In the genomic region with DNA sequence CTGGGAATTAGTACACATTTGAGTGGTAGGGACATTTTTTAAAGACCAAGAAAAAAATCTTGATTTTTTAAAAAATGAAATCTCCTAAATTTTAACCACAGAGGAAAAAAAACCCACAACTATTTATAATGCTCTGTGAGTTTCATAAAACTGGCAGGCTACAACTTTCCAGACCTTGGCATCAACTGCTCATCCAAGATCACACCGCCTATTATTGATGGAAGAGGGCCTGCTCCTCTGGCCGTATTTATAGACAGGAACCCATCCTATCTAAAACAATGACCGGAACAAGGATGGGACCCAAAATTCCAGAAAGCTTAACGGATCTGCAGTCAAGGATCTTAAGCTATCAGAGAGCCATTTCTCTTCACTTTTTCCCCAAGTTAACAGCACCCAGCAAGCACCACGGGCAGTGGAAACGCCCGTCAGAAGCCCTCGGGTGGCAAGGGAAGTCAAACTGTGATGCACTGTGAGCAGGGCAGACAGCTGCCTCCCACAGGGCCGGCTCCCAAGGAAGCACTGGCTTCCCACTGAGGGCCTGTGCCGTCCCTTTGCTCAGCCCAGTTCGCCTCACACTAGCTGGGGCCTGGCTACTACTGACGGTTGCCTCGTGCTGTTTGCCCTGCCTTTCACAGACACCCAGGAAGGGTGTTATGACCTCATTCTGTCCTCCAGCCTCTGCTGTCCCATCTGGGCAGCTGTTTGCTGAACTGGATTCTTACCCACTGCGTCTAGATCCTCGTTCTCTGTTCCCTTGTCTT, we compare ENCODE assay signal across 13 cellular contexts.
DNase-seq lines count a peak whose midpoint lies in the region; TF ChIP-seq lines count a peak whose summit lies in the region.
"Had no signal": no experiment of that assay in that cellular context is flagged by ENCODE, and none has a peak within 500 bp of the region (broad histone marks: within the 10 kb centered on the region; RNA-seq: fewer than 3 reads in every experiment).

No MANE protein-coding gene starts in this region.

- H3K27ac ChIP-seq in caudate nucleus (ENCODE audit: low read depth, low read length) (peak overlapping the region; percentile 42), skeletal muscle tissue (ENCODE audit: low read depth, low read length) (peak overlapping the region; percentile 39)
- H3K27ac ChIP-seq: C4-2B, PC-9 had no signal

- no peaks in the 10 kb centered on the region for H3K27me3 ChIP-seq in skeletal muscle tissue (ENCODE audit: control insufficient read depth in 3 of 3, insufficient read depth in 3 of 3, low read length in 3 of 3)

- H3K9ac ChIP-seq in skeletal muscle tissue (ENCODE audit: low read depth in 1 of 3, low read length in 3 of 3) = no peak overlapping the region

- H3K9me3 ChIP-seq in skeletal muscle tissue (ENCODE audit: control insufficient read depth in 3 of 3, low read length in 3 of 3) = no peaks in the 10 kb centered on the region

- no peaks in the 10 kb centered on the region for H3K36me3 ChIP-seq in skeletal muscle tissue (ENCODE audit: control insufficient read depth in 3 of 3, insufficient read depth in 3 of 3, low read length in 3 of 3)

- H3K4me1 ChIP-seq in skeletal muscle tissue (ENCODE audit: control insufficient read depth in 3 of 3, insufficient read depth in 3 of 3, low read length in 3 of 3) = peaks cover 0 to 4% (median 2%) of the 10 kb centered on the region in 3 donors

- DNase-seq in EH (ENCODE audit: low read depth) (peak; percentile 11), caudate nucleus (lab: John Stamatoyannopoulos, UW) (peak in 51 of 61 donors; percentile 3 to 67 (median 33)), islet precursor cell (peak; percentile 71), DMS153 treated with DMSO at 0.1 percent for 48 hours (lab: John Stamatoyannopoulos, UW; ENCODE audit: unreplicated experiment) (no peak), NCI-H748 treated with DMSO at 0.1 percent for 48 hours (lab: John Stamatoyannopoulos, UW) (no peak), GM10266 (ENCODE audit: extremely low spot score) (no peak), T-helper 1 cell (no peak)
- DNase-seq: activated B cell treated with CpG ODN at 0.5 μM for 24 hours; NCI-H1436 treated with DMSO at 0.1 percent for 48 hours; PC-9; stimulated activated CD4-positive, alpha-beta T cell treated with anti-CD3 and anti-CD28 coated beads, Interleukin-4, amount 100 ng/mL, for 24 hours had no signal

- no peak for TF ChIP-seq CTCF in GM10266 (IDR thresholded peaks at IDR 0.05; ENCODE audit: control insufficient read depth, insufficient read depth, low read depth, missing control alignments)

- H3K4me3 ChIP-seq in skeletal muscle tissue (ENCODE audit: low read length in 3 of 3) = no peak overlapping the region
- H3K4me3 ChIP-seq: PC-9 had no signal

Comparison
In these comparisons a context has a peak if more than half of its experiments do, and no peak if none do; other contexts are left out.
1. DNase-seq: peak in EH (single experiment), caudate nucleus (51 of 61) and islet precursor cell (single experiment); none in DMS153 treated with DMSO at 0.1 percent for 48 hours (single experiment), NCI-H748 treated with DMSO at 0.1 percent for 48 hours (single experiment), GM10266 (single experiment) and T-helper 1 cell (0 of 5).